1 cellular context compared by ENCODE assay signal in genomic region chr15:66403323-66403722, GRCh38.
TF ChIP-seq lines count a peak whose summit lies in the region.

No MANE protein-coding gene starts in this region.

TF ChIP-seq in H1, 55 proteins besides CTCF, POLR2A, EP300 and RAD21:
- TF ChIP-seq ATF3 (IDR thresholded peaks at IDR 0.05; ENCODE audit: insufficient read depth, low read depth, low read length) (no peak), BRCA1 (IDR thresholded peaks at IDR 0.05; ENCODE audit: low read depth, low read length) (no peak), EGR1 (IDR thresholded peaks at IDR 0.05; ENCODE audit: borderline replicate concordance, low read depth, low read length) (no peak), SIN3A (conservative IDR thresholded peaks at IDR 0.05 in 1 of 2, IDR thresholded peaks at IDR 0.05 in 1 of 2; ENCODE audit: low read depth in 1 of 2, low read length in 2 of 2) (no peak), ATF2 (IDR thresholded peaks at IDR 0.05; ENCODE audit: low read length) (no peak), USF2 (IDR thresholded peaks at IDR 0.05; ENCODE audit: low read length) (no peak)
